8 cellular contexts compared by ENCODE assay signal in genomic region chr17:50139950-50140885, GRCh38. TPM values are rescaled to one million over a fixed set of nuclear protein-coding genes. Genes with fewer than 3 reads are reported as not detected.
DNase-seq lines count a peak whose midpoint lies in the region; ATAC-seq, FAIRE-seq and TF ChIP-seq lines count a peak whose summit lies in the region.

No MANE protein-coding gene starts in this region.

- DNase-seq in NCI-H146 (lab: John Stamatoyannopoulos, UW) (peak; percentile 33), bronchial epithelial cell (ENCODE audit: low read depth) (peak; percentile 55), kidney glomerular epithelial cell (lab: John Stamatoyannopoulos, UW) (peak; percentile 67), NCI-H2081 (lab: John Stamatoyannopoulos, UW) (no peak)
- peak; percentile 61 to 68 (median 66) for DNase-seq in activated CD4-positive, CD25-positive, alpha-beta regulatory T cell (lab: John Stamatoyannopoulos, UW)
- DNase-seq in stimulated activated CD4-positive, alpha-beta T cell treated with anti-CD3 and anti-CD28 coated beads, Interleukin-4, amount 100 ng/mL, for 1 hour: peak; percentile 81

- peak; percentile 98 for TF ChIP-seq CTCF in bronchial epithelial cell (IDR thresholded peaks at IDR 0.05; ENCODE audit: insufficient read depth, low read length, severe bottlenecking)

- H4K20me1 ChIP-seq in BLaER1 treated with 17β-estradiol and CSF1 and Interleukin-3, amounts not matched to agents 10 nM and 100 nM: peaks cover 86 to 100% (median 100%) of the 10 kb centered on the region in 11 experiments

- ATAC-seq in GM19463 (IDR thresholded peaks at IDR 0.05; ENCODE audit: unreplicated experiment): peak; percentile 57

- H3K9ac ChIP-seq in BLaER1 treated with 17β-estradiol and CSF1 and Interleukin-3, amounts not matched to agents 10 nM and 100 nM: peak overlapping the region in 10 of 11 experiments; percentile 6 to 55 (median 42); a peak in 15 of 22 replicates

- peaks cover 44 to 71% (median 58%) of the 10 kb centered on the region in 10 experiments for H3K4me1 ChIP-seq in BLaER1 treated with 17β-estradiol and CSF1 and Interleukin-3, amounts not matched to agents 10 nM and 100 nM

- H3K27ac ChIP-seq in BLaER1 treated with 17β-estradiol and CSF1 and Interleukin-3, amounts not matched to agents 10 nM and 100 nM: peak overlapping the region in 7 of 11 experiments; percentile 22 to 72 (median 54); a peak in 13 of 22 replicates

- H3K4me2 ChIP-seq in BLaER1 treated with 17β-estradiol and CSF1 and Interleukin-3, amounts not matched to agents 10 nM and 100 nM: peak overlapping the region; percentile 85 to 99 (median 94)

- no peaks in the 10 kb centered on the region for H3K27me3 ChIP-seq in BLaER1 treated with 17β-estradiol and CSF1 and Interleukin-3, amounts not matched to agents 10 nM and 100 nM
- no peaks in the 10 kb centered on the region for H3K27me3 ChIP-seq in bronchial epithelial cell (ENCODE audit: control insufficient read depth, insufficient read depth, low read length)

- peak; percentile 91 for FAIRE-seq in bronchial epithelial cell (lab: Jason Lieb, UNC)

- peak overlapping the region in 8 of 10 experiments; percentile 14 to 63 (median 46); a peak in 16 of 20 replicates for H3K4me3 ChIP-seq in BLaER1 treated with 17β-estradiol and CSF1 and Interleukin-3, amounts not matched to agents 10 nM and 100 nM
- no peak overlapping the region for H3K4me3 ChIP-seq in bronchial epithelial cell (ENCODE audit: low read depth, low read length)

- H3K36me3 ChIP-seq in BLaER1 treated with 17β-estradiol and CSF1 and Interleukin-3, amounts not matched to agents 10 nM and 100 nM: peaks cover 97 to 100% (median 99%) of the 10 kb centered on the region in 11 experiments
- H3K36me3 ChIP-seq in bronchial epithelial cell (ENCODE audit: control insufficient read depth, insufficient read depth, low read length): peaks cover 63% of the 10 kb centered on the region

- no peaks in the 10 kb centered on the region for H3K9me3 ChIP-seq in BLaER1 treated with 17β-estradiol and CSF1 and Interleukin-3, amounts not matched to agents 10 nM and 100 nM (replicated peaks in 1 of 11)

RNA-seq across cellular contexts. Expression of gene SAMD14, which starts 10.3 kb away (rescaled TPM):
- total RNA-seq in bronchial epithelial cell: under 0.01 and 0.26 TPM in 2 replicates

RNA-seq across cellular contexts. Expression of gene PPP1R9B, which starts 10.3 kb away (rescaled TPM):
- total RNA-seq in bronchial epithelial cell: 16.6 and 17.4 TPM in 2 replicates

RNA-seq across cellular contexts. Expression of gene SGCA, which starts 25.6 kb away (rescaled TPM):
- 0.13 TPM in 1 of 2 replicates, not detected in the other for total RNA-seq in bronchial epithelial cell

RNA-seq across cellular contexts. Expression of gene PDK2, which starts 45.1 kb away (rescaled TPM):
- total RNA-seq in bronchial epithelial cell: 0.79 and 3.5 TPM in 2 replicates

Comparison
In these comparisons a context has a peak if more than half of its experiments do, and no peak if none do; other contexts are left out.
1. DNase-seq: peak in NCI-H146 (single experiment), activated CD4-positive, CD25-positive, alpha-beta regulatory T cell (4 of 4), bronchial epithelial cell (single experiment), kidney glomerular epithelial cell (single experiment) and stimulated activated CD4-positive, alpha-beta T cell treated with anti-CD3 and anti-CD28 coated beads, Interleukin-4, amount 100 ng/mL, for 1 hour (single experiment); none in NCI-H2081 (0 of 2).